In the genomic region with DNA sequence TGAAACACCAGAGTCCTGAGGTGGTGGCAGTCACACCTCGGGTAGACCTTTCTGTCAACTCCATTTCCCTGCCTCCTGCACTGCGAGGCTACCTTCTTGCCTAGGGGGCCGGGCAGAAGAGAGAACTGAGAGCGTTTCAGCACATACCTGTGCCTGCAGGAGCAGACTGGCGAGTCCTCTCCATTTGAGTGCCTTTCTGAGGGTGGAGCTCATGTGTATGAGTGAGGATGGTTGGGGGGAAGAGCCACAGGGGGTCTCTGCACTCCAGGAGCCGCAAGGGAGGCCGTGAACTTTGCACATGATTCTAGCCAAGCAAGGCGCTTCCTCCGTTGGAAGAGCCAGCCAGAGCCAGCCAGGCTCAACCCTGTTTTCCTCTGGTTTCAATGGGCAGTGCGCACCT, we compare ENCODE assay signal across 1 cellular context.
TF ChIP-seq lines count a peak whose summit lies in the region.

No MANE protein-coding gene starts in this region.

TF ChIP-seq in GM23338, 12 proteins besides CTCF, POLR2A, EP300 and RAD21 (continued from another document):
- TF ChIP-seq, protein P1, sequence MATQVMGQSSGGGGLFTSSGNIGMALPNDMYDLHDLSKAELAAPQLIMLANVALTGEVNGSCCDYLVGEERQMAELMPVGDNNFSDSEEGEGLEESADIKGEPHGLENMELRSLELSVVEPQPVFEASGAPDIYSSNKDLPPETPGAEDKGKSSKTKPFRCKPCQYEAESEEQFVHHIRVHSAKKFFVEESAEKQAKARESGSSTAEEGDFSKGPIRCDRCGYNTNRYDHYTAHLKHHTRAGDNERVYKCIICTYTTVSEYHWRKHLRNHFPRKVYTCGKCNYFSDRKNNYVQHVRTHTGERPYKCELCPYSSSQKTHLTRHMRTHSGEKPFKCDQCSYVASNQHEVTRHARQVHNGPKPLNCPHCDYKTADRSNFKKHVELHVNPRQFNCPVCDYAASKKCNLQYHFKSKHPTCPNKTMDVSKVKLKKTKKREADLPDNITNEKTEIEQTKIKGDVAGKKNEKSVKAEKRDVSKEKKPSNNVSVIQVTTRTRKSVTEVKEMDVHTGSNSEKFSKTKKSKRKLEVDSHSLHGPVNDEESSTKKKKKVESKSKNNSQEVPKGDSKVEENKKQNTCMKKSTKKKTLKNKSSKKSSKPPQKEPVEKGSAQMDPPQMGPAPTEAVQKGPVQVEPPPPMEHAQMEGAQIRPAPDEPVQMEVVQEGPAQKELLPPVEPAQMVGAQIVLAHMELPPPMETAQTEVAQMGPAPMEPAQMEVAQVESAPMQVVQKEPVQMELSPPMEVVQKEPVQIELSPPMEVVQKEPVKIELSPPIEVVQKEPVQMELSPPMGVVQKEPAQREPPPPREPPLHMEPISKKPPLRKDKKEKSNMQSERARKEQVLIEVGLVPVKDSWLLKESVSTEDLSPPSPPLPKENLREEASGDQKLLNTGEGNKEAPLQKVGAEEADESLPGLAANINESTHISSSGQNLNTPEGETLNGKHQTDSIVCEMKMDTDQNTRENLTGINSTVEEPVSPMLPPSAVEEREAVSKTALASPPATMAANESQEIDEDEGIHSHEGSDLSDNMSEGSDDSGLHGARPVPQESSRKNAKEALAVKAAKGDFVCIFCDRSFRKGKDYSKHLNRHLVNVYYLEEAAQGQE (IDR thresholded peaks at IDR 0.05; ENCODE audit: unreplicated experiment), result no peak
- TF ChIP-seq EZH2 (IDR thresholded peaks at IDR 0.05; ENCODE audit: low read depth, unreplicated experiment), result no peak
- TF ChIP-seq, protein P2, sequence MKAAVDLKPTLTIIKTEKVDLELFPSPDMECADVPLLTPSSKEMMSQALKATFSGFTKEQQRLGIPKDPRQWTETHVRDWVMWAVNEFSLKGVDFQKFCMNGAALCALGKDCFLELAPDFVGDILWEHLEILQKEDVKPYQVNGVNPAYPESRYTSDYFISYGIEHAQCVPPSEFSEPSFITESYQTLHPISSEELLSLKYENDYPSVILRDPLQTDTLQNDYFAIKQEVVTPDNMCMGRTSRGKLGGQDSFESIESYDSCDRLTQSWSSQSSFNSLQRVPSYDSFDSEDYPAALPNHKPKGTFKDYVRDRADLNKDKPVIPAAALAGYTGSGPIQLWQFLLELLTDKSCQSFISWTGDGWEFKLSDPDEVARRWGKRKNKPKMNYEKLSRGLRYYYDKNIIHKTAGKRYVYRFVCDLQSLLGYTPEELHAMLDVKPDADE (IDR thresholded peaks at IDR 0.05), result no peak
TF ChIP-seq in GM23338: peak in this region for 0.
